Comparison of ENCODE assay signal across 16 cellular contexts in genomic region chr12:26782372-26783132, GRCh38. TPM values are rescaled to one million over a fixed set of nuclear protein-coding genes. Genes with fewer than 3 reads are reported as not detected.
A peak's percentile ranks its signal among the peaks of the same experiment; 100 is the strongest.
DNase-seq lines count a peak whose midpoint lies in the region; ATAC-seq and TF ChIP-seq lines count a peak whose summit lies in the region.
"Had no signal": no experiment of that assay in that cellular context is flagged by ENCODE, and none has a peak within 500 bp of the region (broad histone marks: within the 10 kb centered on the region; RNA-seq: fewer than 3 reads in every experiment).

No MANE protein-coding gene starts in this region.

- TF ChIP-seq CTCF in epithelial cell of esophagus (IDR thresholded peaks at IDR 0.05; ENCODE audit: insufficient read depth, low read depth, low read length, missing control alignments) = no peak

- POLR2A ChIA-PET in T-cell (lab: Charles Lee) = no interaction called here

- peaks cover 5% of the 10 kb centered on the region for H3K4me1 Mint-ChIP-seq in stimulated activated memory B cell treated with anti-CD40 and anti-IgM and Interleukin-4, amounts not matched to agents 10 μg/mL and 1 μg/mL and 100 μg/mL, for 72 hours
- peaks cover 0 to 3% (median 0%) of the 10 kb centered on the region in 3 donors for H3K4me1 Mint-ChIP-seq in T-cell

- peaks cover 5% of the 10 kb centered on the region for H3K9me3 Mint-ChIP-seq in stimulated activated memory B cell treated with anti-CD40 and anti-IgM and Interleukin-4, amounts not matched to agents 10 μg/mL and 1 μg/mL and 100 μg/mL, for 72 hours
- H3K9me3 Mint-ChIP-seq in T-cell = peaks cover 5 to 11% (median 7%) of the 10 kb centered on the region in 3 donors

- no peak for ATAC-seq in stimulated activated memory B cell treated with anti-CD40 and anti-IgM and Interleukin-4, amounts not matched to agents 10 μg/mL and 1 μg/mL and 100 μg/mL, for 72 hours
- ATAC-seq in T-cell (replicated peaks in 1 of 4) = no peak
- ATAC-seq: A549 had no signal

- no peak overlapping the region for H3K27ac ChIP-seq in caudate nucleus (ENCODE audit: low read depth, low read length)
- H3K27ac ChIP-seq: 22Rv1, A549, C4-2B had no signal

- H3K27ac Mint-ChIP-seq in stimulated activated memory B cell treated with anti-CD40 and anti-IgM and Interleukin-4, amounts not matched to agents 10 μg/mL and 1 μg/mL and 100 μg/mL, for 72 hours = peak overlapping the region; percentile 19
- no peak overlapping the region for H3K27ac Mint-ChIP-seq in T-cell
- H3K27ac Mint-ChIP-seq: CD4-positive, alpha-beta T cell; H9 had no signal

- peaks cover 61% of the 10 kb centered on the region for H3K36me3 Mint-ChIP-seq in stimulated activated memory B cell treated with anti-CD40 and anti-IgM and Interleukin-4, amounts not matched to agents 10 μg/mL and 1 μg/mL and 100 μg/mL, for 72 hours
- peaks cover 65% of the 10 kb centered on the region for H3K36me3 Mint-ChIP-seq in T-cell

- no peak overlapping the region for H3K4me3 ChIP-seq in epithelial cell of esophagus (ENCODE audit: low read length)
- H3K4me3 ChIP-seq: A549 had no signal

- DNase-seq in DMS53 (lab: John Stamatoyannopoulos, UW) = peak; percentile 39
- no peak for DNase-seq in DMS53 treated with DMSO at 0.1 percent for 48 hours (lab: John Stamatoyannopoulos, UW; ENCODE audit: unreplicated experiment)
- peak; percentile 52 for DNase-seq in epithelial cell of esophagus (ENCODE audit: low read depth)
- DNase-seq in T-cell = no peak
- DNase-seq in caudate nucleus (lab: John Stamatoyannopoulos, UW) = no peak
- no peak for DNase-seq in activated effector memory CD4-positive, alpha-beta T cell treated with anti-CD3 and anti-CD28 coated beads, Interleukin-2, amount 50 U/mL, for 16 hours
- DNase-seq: AML-193; Caco-2; CD4-positive, alpha-beta T cell; DMS79 treated with DMSO at 0.1 percent for 48 hours; GF-D8; H9 had no signal

- CTCF ChIA-PET in T-cell (lab: Charles Lee) = no interaction called here

- H3K27me3 Mint-ChIP-seq in stimulated activated memory B cell treated with anti-CD40 and anti-IgM and Interleukin-4, amounts not matched to agents 10 μg/mL and 1 μg/mL and 100 μg/mL, for 72 hours = no peaks in the 10 kb centered on the region
- H3K27me3 Mint-ChIP-seq in T-cell = no peaks in the 10 kb centered on the region
- H3K27me3 Mint-ChIP-seq: CD4-positive, alpha-beta T cell had no signal

- no peak overlapping the region for H3K4me3 Mint-ChIP-seq in stimulated activated memory B cell treated with anti-CD40 and anti-IgM and Interleukin-4, amounts not matched to agents 10 μg/mL and 1 μg/mL and 100 μg/mL, for 72 hours
- no peak overlapping the region for H3K4me3 Mint-ChIP-seq in T-cell
- H3K4me3 Mint-ChIP-seq: CD4-positive, alpha-beta T cell; H9 had no signal

RNA-seq across cellular contexts. Expression of gene ITPR2, which starts 50.4 kb away (rescaled TPM):
- total RNA-seq in T-cell = 10 to 100 TPM; 38.8 to 52.5 (median 44.5) TPM

Comparison
In these comparisons a context has a peak if more than half of its experiments do, and no peak if none do; other contexts are left out.
1. DNase-seq: peak in DMS53 (single experiment) and epithelial cell of esophagus (single experiment); none in DMS53 treated with DMSO at 0.1 percent for 48 hours (single experiment), T-cell (0 of 34), caudate nucleus (0 of 61) and activated effector memory CD4-positive, alpha-beta T cell treated with anti-CD3 and anti-CD28 coated beads, Interleukin-2, amount 50 U/mL, for 16 hours (single experiment).